ENCODE assay signal across 17 cellular contexts in the genomic region with DNA sequence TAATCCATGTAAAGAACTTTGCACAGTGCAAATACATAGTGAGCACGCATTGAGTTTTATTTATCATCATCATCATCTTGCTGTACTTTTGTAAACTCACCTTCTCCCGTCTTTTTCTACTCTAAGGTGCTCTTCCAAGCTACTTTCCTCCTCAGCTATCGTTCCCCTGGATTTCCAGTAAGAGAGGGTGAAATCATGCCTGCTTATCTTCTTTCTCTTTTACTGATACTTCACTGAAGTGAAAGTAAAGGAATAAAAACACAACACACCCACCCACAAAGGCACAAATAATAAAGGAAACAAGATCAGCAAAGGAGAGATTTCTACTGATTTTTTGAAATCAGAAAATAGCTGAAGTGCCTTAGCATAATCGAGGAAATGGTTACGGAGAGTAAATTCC.
DNase-seq lines count a peak whose midpoint lies in the region; ATAC-seq, FAIRE-seq and TF ChIP-seq lines count a peak whose summit lies in the region.
"Had no signal": no experiment of that assay in that cellular context is flagged by ENCODE, and none has a peak within 500 bp of the region (broad histone marks: within the 10 kb centered on the region; RNA-seq: fewer than 3 reads in every experiment).

No MANE protein-coding gene starts in this region.

- H3K4me3 ChIP-seq in heart left ventricle (peak overlapping the region in 8 of 12 donors; percentile 4 to 45 (median 24)), mammary epithelial cell (replicated peaks in 1 of 3; ENCODE audit: insufficient read depth in 1 of 3, low read depth in 2 of 3, low read length in 3 of 3) (no peak overlapping the region), mesenchymal stem cell (ENCODE audit: insufficient read depth in 1 of 2, low read depth in 1 of 2, low read length in 2 of 2) (peak overlapping the region in 1 of 2 experiments; percentile 80), upper lobe of right lung (peak overlapping the region; percentile 51), Karpas-422 (ENCODE audit: low read length) (no peak overlapping the region)

- no peak overlapping the region for H2BK5ac ChIP-seq in mesenchymal stem cell (ENCODE audit: low read depth, low read length, poor library complexity, severe bottlenecking)

- TF ChIP-seq CTCF in heart left ventricle (IDR thresholded peaks at IDR 0.05) = no peak
- TF ChIP-seq CTCF in mammary epithelial cell (conservative IDR thresholded peaks at IDR 0.05 in 1 of 2, IDR thresholded peaks at IDR 0.05 in 1 of 2; ENCODE audit: extremely low read depth in 1 of 2, insufficient read depth in 1 of 2, low read depth in 1 of 2, low read length in 2 of 2) = no peak
- no peak for TF ChIP-seq CTCF in upper lobe of right lung (IDR thresholded peaks at IDR 0.05)

- no peak overlapping the region for H3K23ac ChIP-seq in mesenchymal stem cell (ENCODE audit: low read length in 2 of 2)

- dilution Hi-C loops in mammary epithelial cell (cut with HindIII; ENCODE audit: low sequenced_read_pairs) = no loop called here

- BruUV-seq in mammary epithelial cell (replicated peaks; lab: Mats Ljungman, UMichigan) = no TSS peak

- peak overlapping the region in 2 of 12 donors; percentile 28 to 53 for H3K27ac ChIP-seq in heart left ventricle
- no peak overlapping the region for H3K27ac ChIP-seq in mammary epithelial cell (ENCODE audit: insufficient read depth, low read depth, low read length)
- H3K27ac ChIP-seq in mesenchymal stem cell (ENCODE audit: low read length, poor library complexity, severe bottlenecking) = no peak overlapping the region
- peak overlapping the region; percentile 34 for H3K27ac ChIP-seq in upper lobe of right lung
- H3K27ac ChIP-seq in Karpas-422 (ENCODE audit: low read length) = no peak overlapping the region

- H2BK12ac ChIP-seq in mesenchymal stem cell (ENCODE audit: low read length in 2 of 2) = no peak overlapping the region

- CTCF ChIA-PET in mammary epithelial cell (lab: Charles Lee; ENCODE audit: low non-redundant PET) = no interaction called here

- no peak overlapping the region for H3K18ac ChIP-seq in mesenchymal stem cell (ENCODE audit: low read depth in 1 of 2, low read length in 2 of 2)

- H3K14ac ChIP-seq in mesenchymal stem cell (ENCODE audit: low read length in 2 of 2) = no peak overlapping the region

- H3K79me1 ChIP-seq in mesenchymal stem cell (replicated peaks; ENCODE audit: low read length, poor library complexity, severe bottlenecking) = no peaks in the 10 kb centered on the region

- no peak overlapping the region for H4K8ac ChIP-seq in mesenchymal stem cell (ENCODE audit: low read length)

- no peak overlapping the region for H4K91ac ChIP-seq in mesenchymal stem cell (ENCODE audit: low read length)

- no peak for TF ChIP-seq POLR2A in heart left ventricle (IDR thresholded peaks at IDR 0.05)

- H4K20me1 ChIP-seq in mammary epithelial cell (ENCODE audit: insufficient read depth, low read length) = no peaks in the 10 kb centered on the region
- no peaks in the 10 kb centered on the region; the same call in 1 of the 2 replicates for H4K20me1 ChIP-seq in Karpas-422 (ENCODE audit: insufficient read depth, low read depth, low read length)

- H2AK5ac ChIP-seq in mesenchymal stem cell (ENCODE audit: low read length, severe bottlenecking) = no peak overlapping the region

- H3K9me3 ChIP-seq in heart left ventricle (peaks cover 0 to 4% (median 0%) of the 10 kb centered on the region in 12 donors), mammary epithelial cell (replicated peaks; ENCODE audit: insufficient read depth, low read length) (no peaks in the 10 kb centered on the region), mesenchymal stem cell (ENCODE audit: control insufficient read depth, low read length) (no peaks in the 10 kb centered on the region), upper lobe of right lung (no peaks in the 10 kb centered on the region), Karpas-422 (ENCODE audit: low read length) (no peaks in the 10 kb centered on the region)
- H3K9me3 ChIP-seq: esophagus squamous epithelium had no signal

- intact Hi-C loops in heart left ventricle (cut with DNase I) = no loop called here
- intact Hi-C loops in Right ventricle myocardium inferior (cut with DNase I) = no loop called here
- intact Hi-C loops in mammary epithelial cell (cut with micrococcal nuclease) = no loop called here
- intact Hi-C loops in upper lobe of right lung (cut with DNase I) = no loop called here

- H3K79me2 ChIP-seq in mammary epithelial cell (ENCODE audit: insufficient read depth, low read length) = no peaks in the 10 kb centered on the region
- H3K79me2 ChIP-seq in Karpas-422 (ENCODE audit: low read length) = no peaks in the 10 kb centered on the region

- H2AFZ ChIP-seq in mammary epithelial cell (ENCODE audit: low read depth, low read length) (no peak overlapping the region), mesenchymal stem cell (ENCODE audit: low read depth, low read length) (no peak overlapping the region), Karpas-422 (ENCODE audit: low read length) (no peak overlapping the region)

- no peaks in the 10 kb centered on the region for H3K36me3 ChIP-seq in heart left ventricle
- no peaks in the 10 kb centered on the region for H3K36me3 ChIP-seq in mammary epithelial cell (ENCODE audit: insufficient read depth, low read length)
- H3K36me3 ChIP-seq in mesenchymal stem cell (ENCODE audit: control insufficient read depth in 1 of 2, insufficient read depth in 2 of 2, low read depth in 1 of 2, low read length in 2 of 2) = no peaks in the 10 kb centered on the region
- no peaks in the 10 kb centered on the region for H3K36me3 ChIP-seq in upper lobe of right lung
- no peaks in the 10 kb centered on the region for H3K36me3 ChIP-seq in Karpas-422 (ENCODE audit: insufficient read depth, low read length)
- H3K36me3 ChIP-seq: esophagus squamous epithelium had no signal

- 69 to 77% (median 73%) methylated on average over 5 of the region's 5 CpGs for WGBS in heart left ventricle, 4 donors
- WGBS in mammary epithelial cell (ENCODE audit: low coverage, missing lambda C conversion rate) = 72% methylated on average over 5 of the region's 5 CpGs
- 88% methylated on average over 5 of the region's 5 CpGs for WGBS in mesenchymal stem cell

- in situ Hi-C loops in mammary epithelial cell (cut with MboI; ENCODE audit: low sequenced_read_pairs in 2 of 2) = no loop called here

- H3K4ac ChIP-seq in mesenchymal stem cell (ENCODE audit: low read depth in 1 of 2, low read length in 2 of 2) = peak overlapping the region in 1 of 2 experiments; percentile 59

- no peak for ATAC-seq in heart left ventricle
- ATAC-seq in Right ventricle myocardium inferior = no peak
- peak; percentile 35 for ATAC-seq in upper lobe of right lung
- ATAC-seq: T-cell had no signal

- no peak overlapping the region for H2BK15ac ChIP-seq in mesenchymal stem cell (ENCODE audit: low read depth, poor library complexity, severe bottlenecking)

- H3K9me2 ChIP-seq in Karpas-422 (replicated peaks; ENCODE audit: insufficient read depth, low read length) = no peaks in the 10 kb centered on the region

- H3K27me3 ChIP-seq in heart left ventricle = no peaks in the 10 kb centered on the region
- H3K27me3 ChIP-seq in mammary epithelial cell (ENCODE audit: insufficient read depth, low read length) = no peaks in the 10 kb centered on the region
- H3K27me3 ChIP-seq in mesenchymal stem cell (ENCODE audit: control insufficient read depth in 1 of 2, insufficient read depth in 1 of 2, low read length in 2 of 2) = no peaks in the 10 kb centered on the region
- no peaks in the 10 kb centered on the region for H3K27me3 ChIP-seq in upper lobe of right lung
- no peaks in the 10 kb centered on the region for H3K27me3 ChIP-seq in Karpas-422 (ENCODE audit: low read length)
- H3K27me3 ChIP-seq: esophagus squamous epithelium had no signal

- H3K4me1 ChIP-seq in heart left ventricle = peaks cover 0 to 8% (median 0%) of the 10 kb centered on the region in 12 donors
- H3K4me1 ChIP-seq in mammary epithelial cell (ENCODE audit: insufficient read depth, low read length) = no peaks in the 10 kb centered on the region
- H3K4me1 ChIP-seq in mesenchymal stem cell (ENCODE audit: control insufficient read depth, insufficient read depth, low read depth, low read length) = no peaks in the 10 kb centered on the region
- H3K4me1 ChIP-seq in upper lobe of right lung = peaks cover 6% of the 10 kb centered on the region
- H3K4me1 ChIP-seq in Karpas-422 (ENCODE audit: low read length) = no peaks in the 10 kb centered on the region

- no peak for FAIRE-seq in GM19239 (lab: Jason Lieb, UNC)
- FAIRE-seq: urothelium cell line had no signal

- no peak for DNase-seq in heart left ventricle
- no peak for DNase-seq in Right ventricle myocardium inferior (ENCODE audit: missing footprints)
- no peak for DNase-seq in mammary epithelial cell
- no peak for DNase-seq in mesenchymal stem cell
- DNase-seq in upper lobe of right lung = no peak
- DNase-seq in AG08395 (ENCODE audit: low spot score) = no peak
- DNase-seq in GM19239 (ENCODE audit: insufficient read length, low spot score) = no peak
- DNase-seq in Karpas-422 = no peak
- DNase-seq: activated CD8-positive, alpha-beta T cell treated with anti-CD3 and anti-CD28 coated beads for 36 hours; activated naive CD4-positive, alpha-beta T cell treated with Interleukin-2 at 50 U/mL for 16 hours; esophagus squamous epithelium; MV-4-11; naive thymus-derived CD4-positive, alpha-beta T cell; NCI-H2171 treated with DMSO at 0.1 percent for 48 hours; stimulated activated CD4-positive, alpha-beta T cell treated with anti-CD3 and anti-CD28 coated beads, Interleukin-12 subunit alpha, Interleukin-12 subunit beta, amount 100 ng/mL, for 4 hours had no signal

- H3K9ac ChIP-seq in mammary epithelial cell (ENCODE audit: insufficient read depth, low read length) (no peak overlapping the region), mesenchymal stem cell (ENCODE audit: low read length) (peak overlapping the region; percentile 87), Karpas-422 (ENCODE audit: low read length) (no peak overlapping the region)

- H3K4me2 ChIP-seq in mammary epithelial cell (ENCODE audit: insufficient read depth, low read depth, low read length) (peak overlapping the region; percentile 18), mesenchymal stem cell (ENCODE audit: low read length, poor library complexity, severe bottlenecking) (no peak overlapping the region), Karpas-422 (ENCODE audit: low read depth, low read length, poor library complexity, severe bottlenecking) (no peak overlapping the region)

- H2BK120ac ChIP-seq in mesenchymal stem cell (ENCODE audit: low read depth, low read length) = no peak overlapping the region

Comparison
In these comparisons a context has a peak if more than half of its experiments do, and no peak if none do; other contexts are left out.
1. H3K4me3 ChIP-seq: peak in heart left ventricle (8 of 12) and upper lobe of right lung (single experiment); none in mammary epithelial cell (0 of 3) and Karpas-422 (single experiment).